In genomic region chr19:42042455-42043170, GRCh38 we compare ENCODE assay signal across 15 cellular contexts.
"Had no signal": no experiment of that assay in that cellular context is flagged by ENCODE, and none has a peak within 500 bp of the region (broad histone marks: within the 10 kb centered on the region; RNA-seq: fewer than 3 reads in every experiment).

No MANE protein-coding gene starts in this region.

- DNase-seq: activated CD4-positive, alpha-beta T cell treated with anti-CD3 and anti-CD28 coated beads for 48 hours; activated CD8-positive, alpha-beta T cell treated with anti-CD3 and anti-CD28 coated beads, Interleukin-2, amount 10 ng/mL, durations not matched to agents 7 days and 5 days; activated naive CD4-positive, alpha-beta T cell; activated naive CD8-positive, alpha-beta T cell treated with anti-CD3 and anti-CD28 coated beads, Interleukin-2, amount 50 U/mL, for 24 hours; erythroblast; left cardiac atrium; naive thymus-derived CD4-positive, alpha-beta T cell; right lobe of liver; stimulated activated naive CD8-positive, alpha-beta T cell treated with anti-CD3 and anti-CD28 coated beads, Interleukin-15, Interleukin-2, amounts not matched to agents 100 U/mL and 50 U/mL, for 24 hours; T-cell; testis had no signal

- H3K36me3 Mint-ChIP-seq: naive thymus-derived CD4-positive, alpha-beta T cell; T-cell had no signal

- H3K27me3 ChIP-seq: cardiac muscle cell, right lobe of liver, testis had no signal

- H3K4me1 Mint-ChIP-seq: activated naive CD8-positive, alpha-beta T cell treated with anti-CD3 and anti-CD28 coated beads, Interleukin-2, amount 50 U/mL, for 24 hours; naive thymus-derived CD4-positive, alpha-beta T cell; T-cell; WTC11 had no signal

- H3K9me3 Mint-ChIP-seq: activated naive CD8-positive, alpha-beta T cell treated with anti-CD3 and anti-CD28 coated beads, Interleukin-2, amount 50 U/mL, for 24 hours; activated T-helper 1 cell treated with anti-CD3 and anti-CD28 coated beads, Interleukin-12 subunit alpha, Interleukin-12 subunit beta, Interleukin-2, Interleukin-4 antibody, amounts not matched to agents 30 ng/mL and 10 ng/mL and 1 ng/mL, durations not matched to agents 14 hours and 24 hours and 36 hours; naive thymus-derived CD4-positive, alpha-beta T cell; T-cell; WTC11 had no signal

- H3K27ac Mint-ChIP-seq: activated CD8-positive, alpha-beta T cell treated with anti-CD3 and anti-CD28 coated beads, Interleukin-2, amount 10 ng/mL, durations not matched to agents 7 days and 5 days; activated naive CD8-positive, alpha-beta T cell treated with anti-CD3 and anti-CD28 coated beads, Interleukin-2, amount 50 U/mL, for 24 hours; activated T-helper 1 cell treated with anti-CD3 and anti-CD28 coated beads, Interleukin-12 subunit alpha, Interleukin-12 subunit beta, Interleukin-2, Interleukin-4 antibody, amounts not matched to agents 30 ng/mL and 10 ng/mL and 1 ng/mL, durations not matched to agents 14 hours and 24 hours and 36 hours; T-cell; WTC11 had no signal

- H3K27ac ChIP-seq: cardiac muscle cell, prostate gland, right lobe of liver, testis had no signal

- H3K4me3 Mint-ChIP-seq: activated CD8-positive, alpha-beta T cell treated with anti-CD3 and anti-CD28 coated beads, Interleukin-2, amount 10 ng/mL, durations not matched to agents 7 days and 5 days; activated naive CD8-positive, alpha-beta T cell treated with anti-CD3 and anti-CD28 coated beads, Interleukin-2, amount 50 U/mL, for 24 hours; activated T-helper 1 cell treated with anti-CD3 and anti-CD28 coated beads, Interleukin-12 subunit alpha, Interleukin-12 subunit beta, Interleukin-2, Interleukin-4 antibody, amounts not matched to agents 30 ng/mL and 10 ng/mL and 1 ng/mL, durations not matched to agents 14 hours and 24 hours and 36 hours; naive thymus-derived CD4-positive, alpha-beta T cell; T-cell; WTC11 had no signal
